In the genomic region with DNA sequence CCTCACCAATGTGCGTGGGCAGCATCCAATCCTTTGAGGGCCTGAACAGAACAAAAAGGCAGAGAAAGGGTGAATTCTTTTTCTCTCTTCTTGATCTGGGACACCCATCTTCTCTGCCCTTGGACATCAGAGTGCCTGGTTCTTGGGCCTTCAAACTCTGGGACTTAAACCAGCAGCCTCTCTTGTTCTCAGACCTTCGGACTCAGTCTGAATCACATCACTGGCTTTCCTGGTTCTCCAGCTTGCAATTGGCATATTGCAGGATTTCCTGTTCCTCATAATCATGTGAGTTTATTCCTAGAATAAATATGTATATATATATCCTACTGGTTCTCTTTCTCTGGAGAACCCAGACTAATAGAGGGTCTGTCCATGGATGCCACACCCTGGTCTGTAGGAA, we compare ENCODE assay signal across 24 cellular contexts. TPM values are rescaled to one million over a fixed set of nuclear protein-coding genes. Genes with fewer than 3 reads are reported as not detected.
DNase-seq lines count a peak whose midpoint lies in the region; ATAC-seq, FAIRE-seq and TF ChIP-seq lines count a peak whose summit lies in the region.
"Had no signal": no experiment of that assay in that cellular context is flagged by ENCODE, and none has a peak within 500 bp of the region (broad histone marks: within the 10 kb centered on the region; RNA-seq: fewer than 3 reads in every experiment).

No MANE protein-coding gene starts in this region.

- ATAC-seq in body of pancreas (no peak), left colon (peak; percentile 75), HG02981 (IDR thresholded peaks at IDR 0.05; ENCODE audit: unreplicated experiment) (no peak)

- no peak for FAIRE-seq in small intestine (lab: Jason Lieb, UNC)
- FAIRE-seq: A204.1, GM18507, H54 had no signal

- intact Hi-C loops in body of pancreas (cut with DNase I) (no loop called here), left colon (cut with DNase I, micrococcal nuclease) (no loop called here)

- no peaks in the 10 kb centered on the region for H3K27me3 ChIP-seq in body of pancreas
- no peaks in the 10 kb centered on the region for H3K27me3 ChIP-seq in small intestine (ENCODE audit: control insufficient read depth in 2 of 2, insufficient read depth in 2 of 2, low read length in 2 of 2)
- H3K27me3 ChIP-seq: SJSA1 had no signal

- no peaks in the 10 kb centered on the region for H3K9me3 ChIP-seq in body of pancreas
- no peaks in the 10 kb centered on the region for H3K9me3 ChIP-seq in small intestine (ENCODE audit: control insufficient read depth, low read depth)
- H3K9me3 ChIP-seq: SJSA1 had no signal

- no peak for TF ChIP-seq POLR2A in body of pancreas (IDR thresholded peaks at IDR 0.05)

- H3K27ac ChIP-seq in 22Rv1 = peak overlapping the region; percentile 80
- peak overlapping the region; percentile 75 to 86 (median 82) for H3K27ac ChIP-seq in body of pancreas
- H3K27ac ChIP-seq in small intestine (ENCODE audit: low read depth in 1 of 2, low read length in 1 of 2) = peak overlapping the region in 1 of 2 donors; percentile 3
- H3K27ac ChIP-seq in coronary artery = no peak overlapping the region
- H3K27ac ChIP-seq: HL-60, KMS-11, SJSA1 had no signal

- 62 to 72% methylated on average over 2 of the region's 2 CpGs for WGBS in body of pancreas, 2 donors
- WGBS in small intestine, 3 donors = 63 to 76% (median 70%) methylated on average over 2 of the region's 2 CpGs

- DNase-seq in body of pancreas (peak in 3 of 4 donors; percentile 34 to 49 (median 40)), left colon (no peak), small intestine (peak; percentile 52), coronary artery (ENCODE audit: low spot score) (no peak)
- no peak for DNase-seq in activated CD4-positive, alpha-beta T cell treated with anti-CD3 and anti-CD28 coated beads, Interleukin-2, amount 50 U/mL, for 48 hours
- DNase-seq: AML-193; CD8-positive, alpha-beta memory T cell; DMS 273 treated with DMSO at 0.1 percent for 48 hours; DND-41; MM.1S; NCI-H1048; NCI-H1694; NCI-H2029 treated with DMSO at 0.1 percent for 48 hours; NCI-H2227 treated with DMSO at 0.1 percent for 48 hours; Right ventricle myocardium superior; RPMI8226 had no signal

- H3K36me3 ChIP-seq in body of pancreas (replicated peaks in 1 of 2; ENCODE audit: insufficient read depth in 1 of 2, low read depth in 2 of 2) = no peaks in the 10 kb centered on the region
- H3K36me3 ChIP-seq in small intestine (ENCODE audit: control insufficient read depth in 2 of 2, insufficient read depth in 2 of 2, low read length in 2 of 2) = no peaks in the 10 kb centered on the region
- H3K36me3 ChIP-seq: SJSA1 had no signal

- H3K4me1 ChIP-seq in body of pancreas (peaks cover 57% of the 10 kb centered on the region), small intestine (ENCODE audit: control insufficient read depth in 2 of 2, insufficient read depth in 1 of 2, low read depth in 1 of 2, low read length in 1 of 2) (no peaks in the 10 kb centered on the region)
- H3K4me1 ChIP-seq: SJSA1 had no signal

- TF ChIP-seq CTCF in 22Rv1 (IDR thresholded peaks at IDR 0.05) (no peak), body of pancreas (IDR thresholded peaks at IDR 0.05) (no peak), coronary artery (IDR thresholded peaks at IDR 0.05) (no peak)

- no peak overlapping the region for H3K4me3 ChIP-seq in body of pancreas
- H3K4me3 ChIP-seq in small intestine (ENCODE audit: low read depth in 1 of 2, low read length in 2 of 2) = no peak overlapping the region
- H3K4me3 ChIP-seq in coronary artery = no peak overlapping the region
- H3K4me3 ChIP-seq: SJSA1 had no signal

RNA-seq across cellular contexts. Expression of a gene that starts 16.3 kb away (rescaled TPM):
- total RNA-seq in body of pancreas (10 to 100 TPM; 30.0 to 39.7 TPM), left colon (10 to 100 TPM; 30.7 to 45.6 TPM)
- polyA plus RNA-seq in small intestine = 1 to 10 TPM; 2.2 to 4.6 (median 3.1) TPM

Comparison
In these comparisons a context has a peak if more than half of its experiments do, and no peak if none do; other contexts are left out.
1. H3K27ac ChIP-seq: peak in 22Rv1 (single experiment) and body of pancreas (4 of 4); none in coronary artery (0 of 2).
2. DNase-seq: peak in body of pancreas (3 of 4) and small intestine (single experiment); none in left colon (0 of 2), coronary artery (single experiment) and activated CD4-positive, alpha-beta T cell treated with anti-CD3 and anti-CD28 coated beads, Interleukin-2, amount 50 U/mL, for 48 hours (0 of 2).